11 cellular contexts compared by ENCODE assay signal in genomic region chr3:14358426-14359211, GRCh38. TPM values are rescaled to one million over a fixed set of nuclear protein-coding genes. Genes with fewer than 3 reads are reported as not detected.
A peak's percentile ranks its signal among the peaks of the same experiment; 100 is the strongest.
DNase-seq lines count a peak whose midpoint lies in the region; ATAC-seq, FAIRE-seq and TF ChIP-seq lines count a peak whose summit lies in the region.
"Had no signal": no experiment of that assay in that cellular context is flagged by ENCODE, and none has a peak within 500 bp of the region (broad histone marks: within the 10 kb centered on the region; RNA-seq: fewer than 3 reads in every experiment).

No MANE protein-coding gene starts in this region.

- H3K9me3 ChIP-seq in H1 (ENCODE audit: insufficient read depth in 2 of 2, low read depth in 1 of 2, low read length in 1 of 2), result no peaks in the 10 kb centered on the region

- no peak for ATAC-seq in HG02610 (IDR thresholded peaks at IDR 0.05; ENCODE audit: unreplicated experiment)
- ATAC-seq in GM19463 (IDR thresholded peaks at IDR 0.05; ENCODE audit: unreplicated experiment), result no peak
- ATAC-seq in GM18511 (IDR thresholded peaks at IDR 0.05; ENCODE audit: unreplicated experiment), result no peak

- no peak overlapping the region for H2AK5ac ChIP-seq in H1 (ENCODE audit: low read depth, low read length)
- no peak overlapping the region for H2AK5ac ChIP-seq in mesendoderm (ENCODE audit: low read length)

- H3K9ac ChIP-seq in H1 (replicated peaks in 1 of 4; ENCODE audit: extremely low read depth in 1 of 4, low read depth in 3 of 4, low read length in 3 of 4) (no peak overlapping the region), mesendoderm (ENCODE audit: low read length) (no peak overlapping the region)

- H3K36me3 ChIP-seq in H1 (ENCODE audit: control insufficient read depth in 2 of 4, insufficient read depth in 4 of 4, low read length in 3 of 4) (no peaks in the 10 kb centered on the region), mesendoderm (ENCODE audit: control insufficient read depth, insufficient read depth, low read length) (no peaks in the 10 kb centered on the region)

- H4K20me1 ChIP-seq in H1 (replicated peaks in 1 of 2; ENCODE audit: control insufficient read depth in 1 of 2, insufficient read depth in 2 of 2, low read length in 2 of 2), result no peaks in the 10 kb centered on the region

- DNase-seq in AG09319 (ENCODE audit: extremely low read depth, low read depth) (peak; percentile 74), NCI-H2029 treated with DMSO at 0.1 percent for 48 hours (lab: John Stamatoyannopoulos, UW) (peak; percentile 23), H1 (ENCODE audit: low read depth in 1 of 2, low spot score in 2 of 2) (no peak), mesendoderm (no peak)
- DNase-seq in stimulated activated CD4-positive, alpha-beta T cell treated with anti-CD3 and anti-CD28 coated beads, Interleukin-4, amount 100 ng/mL, for 24 hours, result no peak
- DNase-seq: CD4-positive, CD25-positive, alpha-beta regulatory T cell; MM.1S; T-helper 1 cell had no signal

- H2BK5ac ChIP-seq in H1 (ENCODE audit: low read depth, low read length), result no peak overlapping the region
- H2BK5ac ChIP-seq in mesendoderm (ENCODE audit: low read length), result no peak overlapping the region

- no peak overlapping the region for H2BK120ac ChIP-seq in H1 (replicated peaks; ENCODE audit: low read depth, low read length)
- no peak overlapping the region for H2BK120ac ChIP-seq in mesendoderm (ENCODE audit: low read depth, low read length)

- CTCF ChIA-PET in H1 (lab: Charles Lee; ENCODE audit: partially characterized antibody), result interaction anchor here (0.8 to 4.2 kb wide), 17 partner anchors 9 to 127 kb away, joined by 3 to 19 read pairs (median 5); no protein-coding TSS in a partner anchor

- H3K4ac ChIP-seq in H1 (replicated peaks; ENCODE audit: insufficient read length, low read depth, low read length), result no peak overlapping the region
- H3K4ac ChIP-seq in mesendoderm (ENCODE audit: low read depth, low read length), result no peak overlapping the region

- peak overlapping the region; percentile 55; the same call in 1 of the 2 replicates for H2BK20ac ChIP-seq in H1 (ENCODE audit: low read length)

- H3K4me3 ChIP-seq in H1 (ENCODE audit: extremely low read depth in 1 of 4, insufficient read depth in 2 of 4, low read depth in 3 of 4, low read length in 4 of 4) (no peak overlapping the region), mesendoderm (ENCODE audit: low read length) (no peak overlapping the region)

- H3K27me3 ChIP-seq in H1 (replicated peaks in 1 of 4; ENCODE audit: control insufficient read depth in 3 of 4, extremely low read depth in 1 of 4, insufficient read depth in 3 of 4, low read length in 3 of 4) (no peaks in the 10 kb centered on the region), mesendoderm (ENCODE audit: insufficient read depth, low read length, poor library complexity) (no peaks in the 10 kb centered on the region)

- H3K23me2 ChIP-seq in H1 (ENCODE audit: low read depth, low read length), result no peaks in the 10 kb centered on the region

- FAIRE-seq in H1 (lab: Jason Lieb, UNC), result no peak

- H3K14ac ChIP-seq in H1 (ENCODE audit: insufficient read length), result no peak overlapping the region

- H3K56ac ChIP-seq in H1 (replicated peaks; ENCODE audit: insufficient read length, low read depth, low read length), result no peak overlapping the region
- peak overlapping the region; percentile 5 for H3K56ac ChIP-seq in mesendoderm (ENCODE audit: low read length)

- 83% methylated on average over 26 of the region's 26 CpGs; no CpG with 5 or more reads in 1 of the 2 experiments for WGBS in H1 (ENCODE audit: extremely low coverage in 1 of 2, insufficient coverage in 1 of 2, insufficient read length in 1 of 2, insufficient replicate concordance in 2 of 2, low coverage in 1 of 2, low lambda C conversion rate in 2 of 2, missing lambda C conversion rate in 1 of 2), 2 experiments
- WGBS in mesendoderm (ENCODE audit: extremely low coverage, insufficient coverage, low lambda C conversion rate), result no CpG with 5 or more reads among the region's 26 CpGs

- no peak overlapping the region for H2AFZ ChIP-seq in H1 (ENCODE audit: low read length)

- TF ChIP-seq POLR2A in H1 (IDR thresholded peaks at IDR 0.05; ENCODE audit: control extremely low read depth in 1 of 2, low read depth in 2 of 2, low read length in 2 of 2), result no peak

- TF ChIP-seq EP300 in H1 (IDR thresholded peaks at IDR 0.05; ENCODE audit: borderline replicate concordance in 1 of 2, low read depth in 2 of 2, low read length in 2 of 2), result no peak

- H3K27ac ChIP-seq in H1 (ENCODE audit: low read depth, low read length) (no peak overlapping the region), mesendoderm (ENCODE audit: low read depth, low read length) (no peak overlapping the region)

- no peak overlapping the region for H4K8ac ChIP-seq in H1 (ENCODE audit: extremely low read depth, insufficient read depth, low read length)
- no peak overlapping the region for H4K8ac ChIP-seq in mesendoderm (ENCODE audit: low read depth, low read length)

- no peak overlapping the region for H3K23ac ChIP-seq in H1 (ENCODE audit: insufficient read length)
- H3K23ac ChIP-seq in mesendoderm (ENCODE audit: low read length), result no peak overlapping the region

- POLR2A ChIA-PET in H1 (lab: Charles Lee; ENCODE audit: partially characterized antibody), result interaction anchor here (1.2 kb wide), 1 partner anchor 29 kb away, joined by 4 read pairs; no protein-coding TSS in a partner anchor

- TF ChIP-seq CTCF in AG09319 (IDR thresholded peaks at IDR 0.05; ENCODE audit: low read depth, low read length) (no peak), H1 (IDR thresholded peaks at IDR 0.05; ENCODE audit: control extremely low read depth in 1 of 3, insufficient read depth in 1 of 3, low read depth in 1 of 3, low read length in 3 of 3) (0 out of 4 replicates have a peak, but pooled peaks of 1 of the 3 experiments have one; percentile 9)

- TF ChIP-seq RAD21 in H1 (IDR thresholded peaks at IDR 0.05 in 1 of 2, conservative IDR thresholded peaks at IDR 0.05 in 1 of 2; ENCODE audit: low read depth in 2 of 2, low read length in 2 of 2), result 0 out of 4 replicates have a peak, but pooled peaks of 1 of the 2 experiments have one; percentile 5

- H3K79me2 ChIP-seq in H1 (ENCODE audit: control insufficient read depth in 1 of 2, insufficient read depth in 2 of 2, low read length in 2 of 2) (no peaks in the 10 kb centered on the region), mesendoderm (ENCODE audit: control insufficient read depth, insufficient read depth, low read length) (no peaks in the 10 kb centered on the region)

- H3K18ac ChIP-seq in H1 (ENCODE audit: extremely low read depth, low read length) (no peak overlapping the region), mesendoderm (ENCODE audit: low read length) (no peak overlapping the region)

- H3K4me2 ChIP-seq in H1 (ENCODE audit: insufficient read depth in 1 of 2, low read depth in 2 of 2, low read length in 2 of 2), result no peak overlapping the region
- H3K4me2 ChIP-seq in mesendoderm (ENCODE audit: low read length), result no peak overlapping the region

- H3K4me1 ChIP-seq in H1 (replicated peaks in 1 of 4; ENCODE audit: control insufficient read depth in 3 of 4, insufficient read depth in 4 of 4, low read length in 3 of 4), result peaks cover 0 to under 1% (median under 1%) of the 10 kb centered on the region in 4 experiments; a peak in 5 of 7 replicates
- no peaks in the 10 kb centered on the region for H3K4me1 ChIP-seq in mesendoderm (ENCODE audit: control insufficient read depth, low read depth, low read length)

- no peak overlapping the region for H2BK12ac ChIP-seq in H1 (ENCODE audit: low read depth, low read length)

- H3K79me1 ChIP-seq in H1 (ENCODE audit: low read depth, low read length) (no peaks in the 10 kb centered on the region), mesendoderm (ENCODE audit: low read length) (no peaks in the 10 kb centered on the region)

- no peak overlapping the region for H4K91ac ChIP-seq in H1 (replicated peaks; ENCODE audit: insufficient read length, low read length)

- H4K5ac ChIP-seq in H1 (ENCODE audit: insufficient read length, low read depth, low read length), result no peak overlapping the region
- H4K5ac ChIP-seq in mesendoderm (ENCODE audit: low read length), result no peak overlapping the region

- peak overlapping the region; percentile 21 for H2BK15ac ChIP-seq in H1 (ENCODE audit: low read length)
- no peak overlapping the region for H2BK15ac ChIP-seq in mesendoderm (replicated peaks; ENCODE audit: low read depth)

TF ChIP-seq in H1, 55 proteins besides CTCF, POLR2A, EP300 and RAD21 (continues in another document):
- TF ChIP-seq PHF8 (conservative IDR thresholded peaks at IDR 0.05; ENCODE audit: low read depth, low read length) (no peak), ATF2 (IDR thresholded peaks at IDR 0.05; ENCODE audit: low read length) (no peak), MAX (IDR thresholded peaks at IDR 0.05) (no peak), JUND (IDR thresholded peaks at IDR 0.05; ENCODE audit: low read length) (no peak), POLR2AphosphoS5 (IDR thresholded peaks at IDR 0.05; ENCODE audit: low read depth, low read length) (no peak), SRF (IDR thresholded peaks at IDR 0.05; ENCODE audit: low read depth, low read length) (no peak), CBX5 (IDR thresholded peaks at IDR 0.05; ENCODE audit: low read depth, low read length) (no peak)

RNA-seq across cellular contexts. Expression of gene SLC6A6, which starts 43.8 kb away (rescaled TPM):
- total RNA-seq in H1 (2021; fragmentation: NEBNext Ultra II Directional; extraction: Animal tissue kit (Norgen Biotek cat#: 25700)), result 140 and 144 TPM in 2 replicates
- 66.2 and 77.8 TPM in 2 replicates for polyA plus RNA-seq in H1 (2011; rRNA removed)
- polyA plus RNA-seq in H1 (2011; cell fraction: cytosol; rRNA removed), result 69.0 TPM
- polyA plus RNA-seq in H1 (2011; cell fraction: nucleus; rRNA removed), result 164 TPM
- polyA plus RNA-seq in H1 (2012, experiment 1 of 2), result 61.4 to 78.1 TPM (median 74.2 TPM) in 4 replicates
- polyA plus RNA-seq in H1 (2012, experiment 2 of 2), result 45.2 TPM
- polyA plus RNA-seq in H1 (2013, experiment 1 of 2), result 158 TPM
- 135 TPM for polyA plus RNA-seq in H1 (2013, experiment 2 of 2)
- 242 and 245 TPM in 2 replicates for polyA minus RNA-seq in H1 (2011; rRNA and poly(A)+ RNA removed)
- 135 TPM for polyA minus RNA-seq in H1 (2011; cell fraction: cytosol; rRNA and poly(A)+ RNA removed)
- polyA minus RNA-seq in H1 (2011; cell fraction: nucleus; rRNA and poly(A)+ RNA removed), result 104 TPM
- polyA plus RNA-seq in mesendoderm (2013, experiment 1 of 2), result 50.8 TPM
- 51.5 TPM for polyA plus RNA-seq in mesendoderm (2013, experiment 2 of 2)

Comparison
In these comparisons a context has a peak if more than half of its experiments do, and no peak if none do; other contexts are left out.
1. DNase-seq: peak in AG09319 (single experiment) and NCI-H2029 treated with DMSO at 0.1 percent for 48 hours (single experiment); none in H1 (0 of 2), mesendoderm (single experiment) and stimulated activated CD4-positive, alpha-beta T cell treated with anti-CD3 and anti-CD28 coated beads, Interleukin-4, amount 100 ng/mL, for 24 hours (single experiment).